In the genomic region with DNA sequence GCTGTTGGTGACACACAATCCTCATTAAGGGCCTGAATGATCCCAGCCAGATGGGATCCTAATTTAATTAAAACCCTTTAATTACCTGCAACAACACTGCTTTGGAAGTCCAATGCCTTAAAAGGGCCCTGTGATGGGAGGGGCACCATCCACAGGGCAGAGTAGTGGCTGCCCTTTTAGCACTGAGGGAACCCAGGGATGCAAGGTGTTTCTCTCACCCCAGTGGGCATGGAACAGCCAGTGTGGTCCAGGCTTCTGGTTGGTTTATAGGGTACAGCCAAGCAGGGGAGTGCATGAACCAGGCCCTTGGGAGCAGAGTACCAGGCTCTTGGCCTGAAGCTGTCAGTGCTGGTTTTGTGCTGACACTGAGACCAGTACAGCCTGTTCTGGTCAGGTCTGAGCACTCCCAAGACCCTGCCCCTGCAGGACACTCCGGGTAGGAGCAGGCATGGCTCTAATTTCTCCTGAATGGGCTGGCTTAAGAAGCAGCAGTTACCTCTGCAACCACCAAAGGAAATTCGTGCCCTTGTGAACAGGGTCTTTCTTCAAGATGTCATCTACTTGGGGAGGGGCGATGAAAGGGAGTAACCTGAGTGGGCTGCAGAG, we compare ENCODE assay signal across 1 cellular context.
TF ChIP-seq lines count a peak whose summit lies in the region.

No MANE protein-coding gene starts in this region.

TF ChIP-seq in K562, 482 proteins besides CTCF, POLR2A, EP300 and RAD21 (continued from another document):
- TF ChIP-seq ZNF124 (CRISPR knock-in tag; IDR thresholded peaks at IDR 0.05) (no peak), TCF7L2 (IDR thresholded peaks at IDR 0.05; ENCODE audit: low read depth, low read length) (no peak), POLR2H (tag; IDR thresholded peaks at IDR 0.05; ENCODE audit: low read depth) (no peak), KAT7 (CRISPR knock-in tag; IDR thresholded peaks at IDR 0.05; ENCODE audit: borderline replicate concordance) (no peak), POLR2AphosphoS2 (IDR thresholded peaks at IDR 0.05; ENCODE audit: low read length) (no peak)
- TF ChIP-seq, protein P1, sequence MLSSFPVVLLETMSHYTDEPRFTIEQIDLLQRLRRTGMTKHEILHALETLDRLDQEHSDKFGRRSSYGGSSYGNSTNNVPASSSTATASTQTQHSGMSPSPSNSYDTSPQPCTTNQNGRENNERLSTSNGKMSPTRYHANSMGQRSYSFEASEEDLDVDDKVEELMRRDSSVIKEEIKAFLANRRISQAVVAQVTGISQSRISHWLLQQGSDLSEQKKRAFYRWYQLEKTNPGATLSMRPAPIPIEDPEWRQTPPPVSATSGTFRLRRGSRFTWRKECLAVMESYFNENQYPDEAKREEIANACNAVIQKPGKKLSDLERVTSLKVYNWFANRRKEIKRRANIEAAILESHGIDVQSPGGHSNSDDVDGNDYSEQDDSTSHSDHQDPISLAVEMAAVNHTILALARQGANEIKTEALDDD (IDR thresholded peaks at IDR 0.05), result no peak
